ENCODE assay signal across 11 cellular contexts in the genomic region with DNA sequence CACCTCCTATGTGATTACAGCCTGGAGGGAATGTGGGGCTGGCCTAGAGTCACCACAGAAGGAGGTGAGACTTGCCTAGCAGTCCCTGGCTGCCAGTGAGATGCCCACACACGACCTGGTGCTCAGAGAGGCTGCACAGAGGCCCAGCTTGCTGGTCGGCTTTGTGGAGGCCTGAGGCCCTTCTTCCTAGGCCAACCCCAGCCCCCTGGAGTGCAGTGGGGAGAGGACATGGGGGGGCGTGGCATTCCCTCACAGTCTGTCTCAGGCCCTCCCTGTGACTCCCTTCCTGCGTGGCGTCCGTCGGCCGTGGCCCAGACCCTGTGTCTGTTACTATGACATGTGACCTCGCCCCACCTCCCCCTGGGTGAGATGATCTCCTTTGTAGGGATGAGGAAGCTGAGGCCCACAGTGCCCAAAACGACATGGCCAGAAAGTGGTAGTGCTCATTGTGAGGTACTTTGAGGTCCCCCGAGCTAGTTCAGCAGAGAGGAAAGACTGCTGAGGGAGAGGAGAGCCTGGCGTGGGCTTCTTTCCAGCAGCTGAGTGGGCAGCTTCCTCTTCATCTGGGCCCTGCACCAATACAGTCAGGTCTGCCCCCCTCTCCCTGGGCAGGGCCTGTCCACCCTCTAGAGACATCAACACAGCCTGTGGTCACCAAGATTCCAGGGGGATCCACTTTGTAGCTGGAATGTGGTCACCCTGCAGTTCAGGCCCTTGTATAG. TPM values are rescaled to one million over a fixed set of nuclear protein-coding genes. Genes with fewer than 3 reads are reported as not detected.
DNase-seq lines count a peak whose midpoint lies in the region; ATAC-seq and TF ChIP-seq lines count a peak whose summit lies in the region.
"Had no signal": no experiment of that assay in that cellular context is flagged by ENCODE, and none has a peak within 500 bp of the region (broad histone marks: within the 10 kb centered on the region; RNA-seq: fewer than 3 reads in every experiment).

No MANE protein-coding gene starts in this region.

- TF ChIP-seq EP300 in esophagus muscularis mucosa (IDR thresholded peaks at IDR 0.05), result no peak

- CTCF ChIA-PET in CD4-positive, alpha-beta memory T cell (lab: Charles Lee; ENCODE audit: partially characterized antibody), result interaction anchor here (1.0 kb wide), 1 partner anchor 12 kb away, joined by 3 read pairs; no protein-coding TSS in a partner anchor

- H3K36me3 Mint-ChIP-seq in CD4-positive, alpha-beta memory T cell, result no peaks in the 10 kb centered on the region
- H3K36me3 Mint-ChIP-seq: CD8-positive, alpha-beta memory T cell had no signal

- DNase-seq in left ventricle myocardium superior, result peak; percentile 58
- DNase-seq in prostate gland (ENCODE audit: low spot score), result no peak
- DNase-seq in CD4-positive, alpha-beta memory T cell, result no peak
- DNase-seq in esophagus muscularis mucosa (ENCODE audit: extremely low spot score), result no peak
- DNase-seq: CD8-positive, alpha-beta memory T cell; stimulated activated CD4-positive, alpha-beta T cell treated with anti-CD3 and anti-CD28 coated beads, Interleukin-4, amount 100 ng/mL, for 24 hours had no signal

- WGBS in prostate gland, result 47% methylated on average over 12 of the region's 12 CpGs
- WGBS in esophagus muscularis mucosa, result 76% methylated on average over 11 of the region's 12 CpGs

- TF ChIP-seq CTCF in prostate gland (IDR thresholded peaks at IDR 0.05) (no peak), esophagus muscularis mucosa (IDR thresholded peaks at IDR 0.05) (no peak)

- POLR2A ChIA-PET in CD4-positive, alpha-beta memory T cell (lab: Charles Lee; ENCODE audit: partially characterized antibody), result no interaction called here

- H4K20me1 ChIP-seq in BLaER1 treated with 17β-estradiol and CSF1 and Interleukin-3, amounts not matched to agents 10 nM and 100 nM, result peaks cover 0 to 59% (median 40%) of the 10 kb centered on the region in 11 experiments; a peak in 14 of 22 replicates

- no peak overlapping the region for H3K27ac ChIP-seq in BLaER1 treated with 17β-estradiol and CSF1 and Interleukin-3, amounts not matched to agents 10 nM and 100 nM
- H3K27ac ChIP-seq in prostate gland (peak overlapping the region; percentile 26 to 31), esophagus muscularis mucosa (replicated peaks in 1 of 4) (no peak overlapping the region)
- H3K27ac ChIP-seq in CD4-positive, alpha-beta memory T cell (ENCODE audit: low read depth, low read length), result no peak overlapping the region
- H3K27ac ChIP-seq: parathyroid adenoma had no signal

- H3K9me3 Mint-ChIP-seq in CD4-positive, alpha-beta memory T cell, result no peaks in the 10 kb centered on the region
- H3K9me3 Mint-ChIP-seq: CD8-positive, alpha-beta memory T cell had no signal

- H3K4me3 ChIP-seq in BLaER1 treated with 17β-estradiol and CSF1 and Interleukin-3, amounts not matched to agents 10 nM and 100 nM, result no peak overlapping the region
- H3K4me3 ChIP-seq in prostate gland (no peak overlapping the region), esophagus muscularis mucosa (no peak overlapping the region)
- H3K4me3 ChIP-seq in CD4-positive, alpha-beta memory T cell (ENCODE audit: low read length in 2 of 2), result no peak overlapping the region

- H3K9ac ChIP-seq in BLaER1 treated with 17β-estradiol and CSF1 and Interleukin-3, amounts not matched to agents 10 nM and 100 nM, result peak overlapping the region in 3 of 11 experiments; percentile 20 to 52 (median 23); a peak in 4 of 22 replicates
- H3K9ac ChIP-seq: parathyroid adenoma had no signal

- ATAC-seq in SK-N-SH treated with all-trans-retinoic acid at 6 μM for 48 hours (peak; percentile 13), left ventricle myocardium superior (peak; percentile 24), GM21529 (IDR thresholded peaks at IDR 0.05; ENCODE audit: unreplicated experiment) (no peak), HG03460 (IDR thresholded peaks at IDR 0.05; ENCODE audit: unreplicated experiment) (no peak)

- no peaks in the 10 kb centered on the region for H3K36me3 ChIP-seq in BLaER1 treated with 17β-estradiol and CSF1 and Interleukin-3, amounts not matched to agents 10 nM and 100 nM
- H3K36me3 ChIP-seq in prostate gland (no peaks in the 10 kb centered on the region), esophagus muscularis mucosa (no peaks in the 10 kb centered on the region)
- H3K36me3 ChIP-seq in CD4-positive, alpha-beta memory T cell (ENCODE audit: insufficient read depth, low read length), result no peaks in the 10 kb centered on the region

- no peak overlapping the region for H3K4me3 Mint-ChIP-seq in CD4-positive, alpha-beta memory T cell
- H3K4me3 Mint-ChIP-seq: CD8-positive, alpha-beta memory T cell had no signal

- no peak overlapping the region for H3K27ac Mint-ChIP-seq in CD4-positive, alpha-beta memory T cell
- H3K27ac Mint-ChIP-seq: CD8-positive, alpha-beta memory T cell had no signal

- no peaks in the 10 kb centered on the region for H3K4me1 Mint-ChIP-seq in CD4-positive, alpha-beta memory T cell
- H3K4me1 Mint-ChIP-seq: CD8-positive, alpha-beta memory T cell had no signal

- H3K27me3 Mint-ChIP-seq in CD4-positive, alpha-beta memory T cell, result peaks cover 2% of the 10 kb centered on the region in 2 donors

- TF ChIP-seq POLR2A in prostate gland (IDR thresholded peaks at IDR 0.05) (no peak), esophagus muscularis mucosa (IDR thresholded peaks at IDR 0.05; ENCODE audit: low read depth) (no peak)

- intact Hi-C loops in left ventricle myocardium superior (cut with micrococcal nuclease) (loop anchor here (5.0 kb wide), 1 partner anchor 35 kb away; no protein-coding TSS in a partner anchor), prostate gland (cut with DNase I) (no loop called here), esophagus muscularis mucosa (cut with DNase I) (no loop called here)
- intact Hi-C loops in CD4-positive, alpha-beta memory T cell (cut with micrococcal nuclease), result no loop called here

- H3K27me3 ChIP-seq in BLaER1 treated with 17β-estradiol and CSF1 and Interleukin-3, amounts not matched to agents 10 nM and 100 nM, result peaks cover 0 to 53% (median 15%) of the 10 kb centered on the region in 11 experiments; a peak in 13 of 22 replicates
- no peaks in the 10 kb centered on the region for H3K27me3 ChIP-seq in prostate gland (replicated peaks; ENCODE audit: insufficient read depth)
- H3K27me3 ChIP-seq in CD4-positive, alpha-beta memory T cell (ENCODE audit: insufficient read depth, low read length), result no peaks in the 10 kb centered on the region
- no peaks in the 10 kb centered on the region for H3K27me3 ChIP-seq in esophagus muscularis mucosa

- peak overlapping the region; percentile 73 to 96 (median 85) for H3K4me2 ChIP-seq in BLaER1 treated with 17β-estradiol and CSF1 and Interleukin-3, amounts not matched to agents 10 nM and 100 nM

- H3K9me3 ChIP-seq in BLaER1 treated with 17β-estradiol and CSF1 and Interleukin-3, amounts not matched to agents 10 nM and 100 nM (replicated peaks in 1 of 11), result no peaks in the 10 kb centered on the region
- H3K9me3 ChIP-seq in prostate gland, result no peaks in the 10 kb centered on the region
- no peaks in the 10 kb centered on the region for H3K9me3 ChIP-seq in CD4-positive, alpha-beta memory T cell (ENCODE audit: control insufficient read depth in 1 of 2, low read length in 2 of 2)
- no peaks in the 10 kb centered on the region for H3K9me3 ChIP-seq in esophagus muscularis mucosa

- H3K4me1 ChIP-seq in BLaER1 treated with 17β-estradiol and CSF1 and Interleukin-3, amounts not matched to agents 10 nM and 100 nM, result peaks cover 75 to 100% (median 96%) of the 10 kb centered on the region in 10 experiments
- H3K4me1 ChIP-seq in prostate gland (replicated peaks) (peaks cover 25% of the 10 kb centered on the region), esophagus muscularis mucosa (peaks cover 42 to 73% (median 57%) of the 10 kb centered on the region in 4 donors)
- H3K4me1 ChIP-seq in CD4-positive, alpha-beta memory T cell (ENCODE audit: insufficient read depth, low read length), result no peaks in the 10 kb centered on the region

TF ChIP-seq in SK-N-SH treated with all-trans-retinoic acid at 6 μM for 48 hours, 23 proteins besides CTCF, POLR2A, EP300 and RAD21:
- TF ChIP-seq ARNTL (CRISPR knock-in tag; IDR thresholded peaks at IDR 0.05; ENCODE audit: borderline replicate concordance, low read depth), result no peak
- peak; percentile 50; the same call in 1 of the 2 replicates for TF ChIP-seq ZNF70 (CRISPR knock-in tag; IDR thresholded peaks at IDR 0.05)

RNA-seq across cellular contexts. Expression of gene UNC5B, which starts 29.7 kb away (rescaled TPM):
- total RNA-seq in left ventricle myocardium superior, result 12.8 TPM
- 10 to 100 TPM; 12.8 to 58.4 TPM for total RNA-seq in prostate gland
- not detected for total RNA-seq in CD4-positive, alpha-beta memory T cell
- not detected for polyA plus RNA-seq in CD4-positive, alpha-beta memory T cell
- total RNA-seq in esophagus muscularis mucosa, result 1 to 10 TPM; 2.1 to 3.7 (median 2.8) TPM

Comparison
In these comparisons a context has a peak if more than half of its experiments do, and no peak if none do; other contexts are left out.
1. H3K27ac ChIP-seq: peak in prostate gland (2 of 2); none in BLaER1 treated with 17β-estradiol and CSF1 and Interleukin-3, amounts not matched to agents 10 nM and 100 nM (0 of 11), CD4-positive, alpha-beta memory T cell (single experiment) and esophagus muscularis mucosa (0 of 4).
2. ATAC-seq: peak in SK-N-SH treated with all-trans-retinoic acid at 6 μM for 48 hours (single experiment) and left ventricle myocardium superior (single experiment); none in GM21529 (single experiment) and HG03460 (single experiment).